ENCODE assay signal across 21 cellular contexts in the genomic region with DNA sequence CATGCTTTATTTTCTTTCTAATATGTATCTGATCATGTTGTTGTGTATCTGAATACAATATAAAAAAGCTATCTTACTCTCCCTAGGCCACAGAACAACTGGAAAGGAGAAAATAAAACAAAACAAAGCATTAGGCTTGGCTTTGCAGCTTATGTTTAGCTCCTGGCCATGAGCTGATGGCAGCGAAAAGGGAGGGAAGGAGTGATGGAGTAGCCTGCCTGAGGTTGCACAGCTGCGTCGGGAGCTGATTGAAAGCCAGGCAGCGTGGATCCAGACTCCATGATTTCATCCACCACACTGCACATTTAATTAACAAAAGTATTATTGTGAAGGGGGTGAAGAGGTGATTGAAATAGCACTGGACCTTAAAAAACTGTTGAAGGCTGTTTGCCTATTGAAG.
"Had no signal": no experiment of that assay in that cellular context is flagged by ENCODE, and none has a peak within 500 bp of the region (broad histone marks: within the 10 kb centered on the region; RNA-seq: fewer than 3 reads in every experiment).

No MANE protein-coding gene starts in this region.

- H3K9me3 ChIP-seq: ascending aorta had no signal

- H3K4me3 Mint-ChIP-seq: nephron progenitor cell had no signal

- H3K27me3 Mint-ChIP-seq: progenitor cell of endocrine pancreas had no signal

- H3K4me1 ChIP-seq: ascending aorta, breast epithelium, heart left ventricle, left ventricle myocardium inferior, right atrium auricular region, tibial nerve had no signal

- H3K4me3 ChIP-seq: ascending aorta, breast epithelium, coronary artery, heart left ventricle, left ventricle myocardium inferior, right atrium auricular region, tibial nerve had no signal

- DNase-seq: activated CD4-positive, CD25-positive, alpha-beta regulatory T cell treated with anti-CD3 and anti-CD28 coated beads, Interleukin-2, amount 50 U/mL, for 72 hours; activated CD8-positive, alpha-beta memory T cell treated with anti-CD3 and anti-CD28 coated beads for 24 hours; activated CD8-positive, alpha-beta memory T cell treated with anti-CD3 and anti-CD28 coated beads, Interleukin-2, amount 50 U/mL, for 48 hours; activated effector memory CD4-positive, alpha-beta T cell treated with Interleukin-2 at 50 U/mL for 16 hours; activated naive CD4-positive, alpha-beta T cell treated with anti-CD3 and anti-CD28 coated beads, Interleukin-2, amount 50 U/mL, for 16 hours; activated T-cell treated with anti-CD3 and anti-CD28 coated beads, Interleukin-2, amount 50 U/mL, for 48 hours; erythroblast; heart left ventricle; kidney; left ventricle myocardium inferior; mammary epithelial cell; midbrain; nephron progenitor cell; stimulated activated CD4-positive, alpha-beta T cell treated with anti-CD3 and anti-CD28 coated beads, Interleukin-2, amount 100 ng/mL, for 24 hours; stimulated activated naive CD4-positive, alpha-beta T cell treated with Interleukin-2 at 50 U/mL for 16 hours had no signal

- H3K36me3 ChIP-seq: ascending aorta, breast epithelium, heart left ventricle, left ventricle myocardium inferior, right atrium auricular region, tibial nerve had no signal

- H3K27ac Mint-ChIP-seq: progenitor cell of endocrine pancreas had no signal

- H3K27me3 ChIP-seq: ascending aorta, breast epithelium, heart left ventricle, right atrium auricular region, tibial nerve had no signal

- ATAC-seq: heart left ventricle had no signal

- H3K27ac ChIP-seq: ascending aorta, breast epithelium, coronary artery, heart left ventricle, left ventricle myocardium inferior, right atrium auricular region, tibial nerve had no signal
